ENCODE assay signal across 15 cellular contexts in genomic region chr3:121988146-121988545, GRCh38. TPM values are rescaled to one million over a fixed set of nuclear protein-coding genes. Genes with fewer than 3 reads are reported as not detected.
"Had no signal": no experiment of that assay in that cellular context is flagged by ENCODE, and none has a peak within 500 bp of the region (broad histone marks: within the 10 kb centered on the region; RNA-seq: fewer than 3 reads in every experiment).

No MANE protein-coding gene starts in this region.

- H3K4me1 ChIP-seq: suprapubic skin, upper lobe of left lung had no signal

- H3K27ac Mint-ChIP-seq: brain had no signal

- H3K27me3 Mint-ChIP-seq: brain had no signal

- H3K36me3 Mint-ChIP-seq: brain had no signal

- H3K36me3 ChIP-seq: suprapubic skin, upper lobe of left lung had no signal

- H3K9me3 ChIP-seq: suprapubic skin had no signal

- DNase-seq: activated CD8-positive, alpha-beta memory T cell treated with anti-CD3 and anti-CD28 coated beads for 24 hours; activated naive CD4-positive, alpha-beta T cell treated with Interleukin-2 at 50 U/mL for 16 hours; cerebellar nuclear complex; hypothalamus; kidney glomerular epithelial cell; upper lobe of left lung had no signal

- ATAC-seq: activated CD4-positive, CD25-positive, alpha-beta regulatory T cell treated with anti-CD3 and anti-CD28 coated beads, Interleukin-2, amount 50 U/mL, for 24 hours had no signal

- H3K27ac ChIP-seq: suprapubic skin, upper lobe of left lung had no signal

- H3K4me1 Mint-ChIP-seq: brain had no signal

- H3K27me3 ChIP-seq: suprapubic skin, upper lobe of left lung had no signal

- H3K4me3 ChIP-seq: suprapubic skin, upper lobe of left lung had no signal

- H3K4me3 Mint-ChIP-seq: brain; T-helper 2 cell treated with Interferon-gamma antibody and Interleukin-4, amounts not matched to agents 5 μg/mL and 100 μg/mL, for 36 hours had no signal

RNA-seq across cellular contexts. Expression of gene ILDR1, which starts 33.9 kb away (rescaled TPM):
- total RNA-seq: dermis microvascular lymphatic vessel endothelial cell, glomerular endothelial cell, mesenteric fat pad, myocyte, skeletal muscle tissue had no signal
